ENCODE assay signal across 1 cellular context in the genomic region with DNA sequence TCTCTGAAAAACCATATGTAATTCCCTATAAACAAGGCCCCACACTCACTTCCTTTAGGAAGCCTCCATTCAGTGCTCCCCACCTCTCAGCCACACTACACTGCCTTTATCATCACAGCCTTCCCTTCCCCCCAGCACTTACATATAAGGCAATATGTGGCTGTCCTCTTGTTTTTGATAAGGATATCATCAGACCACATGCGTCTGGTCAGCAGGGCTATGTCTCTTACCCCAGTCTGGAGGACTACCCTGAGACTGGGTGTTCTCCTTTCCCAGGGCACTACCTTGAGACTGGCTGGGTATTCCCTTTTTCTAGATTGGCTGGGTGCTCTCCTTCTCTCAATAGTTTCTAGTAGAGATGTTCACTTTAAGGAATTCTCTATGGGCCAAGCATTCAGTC.
A peak's percentile ranks its signal among the peaks of the same experiment; 100 is the strongest.
TF ChIP-seq lines count a peak whose summit lies in the region.

No MANE protein-coding gene starts in this region.

TF ChIP-seq in K562, 482 proteins besides CTCF, POLR2A, EP300 and RAD21 (continued from another document):
- TF ChIP-seq, protein P1, sequence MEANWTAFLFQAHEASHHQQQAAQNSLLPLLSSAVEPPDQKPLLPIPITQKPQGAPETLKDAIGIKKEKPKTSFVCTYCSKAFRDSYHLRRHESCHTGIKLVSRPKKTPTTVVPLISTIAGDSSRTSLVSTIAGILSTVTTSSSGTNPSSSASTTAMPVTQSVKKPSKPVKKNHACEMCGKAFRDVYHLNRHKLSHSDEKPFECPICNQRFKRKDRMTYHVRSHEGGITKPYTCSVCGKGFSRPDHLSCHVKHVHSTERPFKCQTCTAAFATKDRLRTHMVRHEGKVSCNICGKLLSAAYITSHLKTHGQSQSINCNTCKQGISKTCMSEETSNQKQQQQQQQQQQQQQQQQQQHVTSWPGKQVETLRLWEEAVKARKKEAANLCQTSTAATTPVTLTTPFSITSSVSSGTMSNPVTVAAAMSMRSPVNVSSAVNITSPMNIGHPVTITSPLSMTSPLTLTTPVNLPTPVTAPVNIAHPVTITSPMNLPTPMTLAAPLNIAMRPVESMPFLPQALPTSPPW (CRISPR knock-in tag; IDR thresholded peaks at IDR 0.05), result peak; percentile 66
- TF ChIP-seq MLX (CRISPR knock-in tag; conservative IDR thresholded peaks at IDR 0.05) (no peak), NFE2 (IDR thresholded peaks at IDR 0.05; ENCODE audit: low read depth) (no peak), ATF1 (CRISPR knock-in tag; IDR thresholded peaks at IDR 0.05) (no peak), ATF1 (tag; IDR thresholded peaks at IDR 0.05) (peak; percentile 50), MCM5 (IDR thresholded peaks at IDR 0.05; ENCODE audit: low read depth) (no peak), GATAD2B (IDR thresholded peaks at IDR 0.05; ENCODE audit: borderline replicate concordance) (0 out of 2 replicates have a peak, but pooled peaks have one; percentile 54), CREBBP (IDR thresholded peaks at IDR 0.05; ENCODE audit: low read depth, low read length) (no peak), LEF1 (IDR thresholded peaks at IDR 0.05) (peak; percentile 82), EWSR1 (IDR thresholded peaks at IDR 0.05; ENCODE audit: borderline replicate concordance, low read depth, partially characterized antibody) (no peak), TAL1 (IDR thresholded peaks at IDR 0.05) (peak; percentile 78), ZNF583 (CRISPR knock-in tag; IDR thresholded peaks at IDR 0.05) (no peak), PHB2 (IDR thresholded peaks at IDR 0.05; ENCODE audit: low read depth) (no peak), MXI1 (IDR thresholded peaks at IDR 0.05; ENCODE audit: low read depth, low read length) (no peak), TBL1XR1 (IDR thresholded peaks at IDR 0.05; ENCODE audit: low read length in 2 of 2) (peak in 1 of 2 experiments; percentile 81; a peak in 2 of 4 replicates), HDAC1 (IDR thresholded peaks at IDR 0.05) (0 out of 4 replicates have a peak, but pooled peaks of 1 of the 2 experiments have one; percentile 26), KDM1A (IDR thresholded peaks at IDR 0.05) (peak in 1 of 2 experiments; percentile 10; a peak in 1 of 4 replicates), ZNF280A (IDR thresholded peaks at IDR 0.05; ENCODE audit: low read depth, partially characterized antibody) (no peak), ZC3H4 (CRISPR knock-in tag; IDR thresholded peaks at IDR 0.05; ENCODE audit: borderline replicate concordance) (no peak), CC2D1A (IDR thresholded peaks at IDR 0.05) (no peak; the same call in 1 of the 2 replicates), IRF2 (CRISPR knock-in tag; IDR thresholded peaks at IDR 0.05) (no peak)
- TF ChIP-seq, protein P2, sequence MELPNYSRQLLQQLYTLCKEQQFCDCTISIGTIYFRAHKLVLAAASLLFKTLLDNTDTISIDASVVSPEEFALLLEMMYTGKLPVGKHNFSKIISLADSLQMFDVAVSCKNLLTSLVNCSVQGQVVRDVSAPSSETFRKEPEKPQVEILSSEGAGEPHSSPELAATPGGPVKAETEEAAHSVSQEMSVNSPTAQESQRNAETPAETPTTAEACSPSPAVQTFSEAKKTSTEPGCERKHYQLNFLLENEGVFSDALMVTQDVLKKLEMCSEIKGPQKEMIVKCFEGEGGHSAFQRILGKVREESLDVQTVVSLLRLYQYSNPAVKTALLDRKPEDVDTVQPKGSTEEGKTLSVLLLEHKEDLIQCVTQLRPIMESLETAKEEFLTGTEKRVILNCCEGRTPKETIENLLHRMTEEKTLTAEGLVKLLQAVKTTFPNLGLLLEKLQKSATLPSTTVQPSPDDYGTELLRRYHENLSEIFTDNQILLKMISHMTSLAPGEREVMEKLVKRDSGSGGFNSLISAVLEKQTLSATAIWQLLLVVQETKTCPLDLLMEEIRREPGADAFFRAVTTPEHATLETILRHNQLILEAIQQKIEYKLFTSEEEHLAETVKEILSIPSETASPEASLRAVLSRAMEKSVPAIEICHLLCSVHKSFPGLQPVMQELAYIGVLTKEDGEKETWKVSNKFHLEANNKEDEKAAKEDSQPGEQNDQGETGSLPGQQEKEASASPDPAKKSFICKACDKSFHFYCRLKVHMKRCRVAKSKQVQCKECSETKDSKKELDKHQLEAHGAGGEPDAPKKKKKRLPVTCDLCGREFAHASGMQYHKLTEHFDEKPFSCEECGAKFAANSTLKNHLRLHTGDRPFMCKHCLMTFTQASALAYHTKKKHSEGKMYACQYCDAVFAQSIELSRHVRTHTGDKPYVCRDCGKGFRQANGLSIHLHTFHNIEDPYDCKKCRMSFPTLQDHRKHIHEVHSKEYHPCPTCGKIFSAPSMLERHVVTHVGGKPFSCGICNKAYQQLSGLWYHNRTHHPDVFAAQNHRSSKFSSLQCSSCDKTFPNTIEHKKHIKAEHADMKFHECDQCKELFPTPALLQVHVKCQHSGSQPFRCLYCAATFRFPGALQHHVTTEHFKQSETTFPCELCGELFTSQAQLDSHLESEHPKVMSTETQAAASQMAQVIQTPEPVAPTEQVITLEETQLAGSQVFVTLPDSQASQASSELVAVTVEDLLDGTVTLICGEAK (IDR thresholded peaks at IDR 0.05), result no peak
- TF ChIP-seq, protein P2 (CRISPR knock-in tag; IDR thresholded peaks at IDR 0.05), result no peak
